ENCODE assay signal across 25 cellular contexts in genomic region chr9:133276923-133277322, GRCh38. TPM values are rescaled to one million over a fixed set of nuclear protein-coding genes. Genes with fewer than 3 reads are reported as not detected.
DNase-seq lines count a peak whose midpoint lies in the region; ATAC-seq and TF ChIP-seq lines count a peak whose summit lies in the region.
"Had no signal": no experiment of that assay in that cellular context is flagged by ENCODE, and none has a peak within 500 bp of the region (broad histone marks: within the 10 kb centered on the region; RNA-seq: fewer than 3 reads in every experiment).

No MANE protein-coding gene starts in this region.

- H3K27me3 Mint-ChIP-seq in activated CD8-positive, alpha-beta memory T cell treated with anti-CD3 and anti-CD28 coated beads, Interleukin-2, amount 10 ng/mL, durations not matched to agents 7 days and 5 days = peaks cover 48% of the 10 kb centered on the region
- H3K27me3 Mint-ChIP-seq in osteocyte (ENCODE audit: unreplicated experiment) (peaks cover 60% of the 10 kb centered on the region), type B pancreatic cell (peaks cover 61% of the 10 kb centered on the region)

- no peak for TF ChIP-seq EP300 in esophagus muscularis mucosa (IDR thresholded peaks at IDR 0.05)

- no peaks in the 10 kb centered on the region for H3K36me3 Mint-ChIP-seq in activated CD8-positive, alpha-beta memory T cell treated with anti-CD3 and anti-CD28 coated beads, Interleukin-2, amount 10 ng/mL, durations not matched to agents 7 days and 5 days
- H3K36me3 Mint-ChIP-seq in osteocyte (ENCODE audit: unreplicated experiment) (no peaks in the 10 kb centered on the region), type B pancreatic cell (no peaks in the 10 kb centered on the region)
- H3K36me3 Mint-ChIP-seq: CD8-positive, alpha-beta memory T cell had no signal

- WGBS in esophagus muscularis mucosa = 89% methylated on average over 9 of the region's 9 CpGs

- H3K4me1 ChIP-seq in esophagus muscularis mucosa = peaks cover 0 to 13% (median 12%) of the 10 kb centered on the region in 4 donors
- H3K4me1 ChIP-seq: A549, BE2C had no signal

- H3K9me3 ChIP-seq in esophagus muscularis mucosa = no peaks in the 10 kb centered on the region
- H3K9me3 ChIP-seq: A549, BE2C had no signal

- no peaks in the 10 kb centered on the region for H3K9me3 Mint-ChIP-seq in activated CD8-positive, alpha-beta memory T cell treated with anti-CD3 and anti-CD28 coated beads, Interleukin-2, amount 10 ng/mL, durations not matched to agents 7 days and 5 days (ENCODE audit: low read depth)
- H3K9me3 Mint-ChIP-seq in osteocyte (ENCODE audit: unreplicated experiment) (no peaks in the 10 kb centered on the region), type B pancreatic cell (no peaks in the 10 kb centered on the region)
- H3K9me3 Mint-ChIP-seq: CD4-positive, alpha-beta T cell; CD8-positive, alpha-beta memory T cell had no signal

- H3K27me3 ChIP-seq in esophagus muscularis mucosa = peaks cover 0 to 77% (median 15%) of the 10 kb centered on the region in 4 donors

- H3K4me1 Mint-ChIP-seq in activated CD8-positive, alpha-beta memory T cell treated with anti-CD3 and anti-CD28 coated beads, Interleukin-2, amount 10 ng/mL, durations not matched to agents 7 days and 5 days = no peaks in the 10 kb centered on the region
- no peaks in the 10 kb centered on the region for H3K4me1 Mint-ChIP-seq in osteocyte (ENCODE audit: unreplicated experiment)
- peaks cover 7% of the 10 kb centered on the region for H3K4me1 Mint-ChIP-seq in type B pancreatic cell (ENCODE audit: unreplicated experiment)

- no peaks in the 10 kb centered on the region for H3K36me3 ChIP-seq in esophagus muscularis mucosa
- H3K36me3 ChIP-seq: BE2C had no signal

- CTCF ChIA-PET in activated CD8-positive, alpha-beta memory T cell treated with anti-CD3 and anti-CD28 coated beads, Interleukin-2, amount 10 ng/mL, durations not matched to agents 7 days and 5 days (lab: Charles Lee) = no interaction called here

- no peak for ATAC-seq in activated CD8-positive, alpha-beta memory T cell treated with anti-CD3 and anti-CD28 coated beads, Interleukin-2, amount 10 ng/mL, durations not matched to agents 7 days and 5 days
- no peak for ATAC-seq in GM21786 (IDR thresholded peaks at IDR 0.05; ENCODE audit: unreplicated experiment)
- ATAC-seq: GM12878, HCT116 had no signal

- DNase-seq in activated CD8-positive, alpha-beta memory T cell treated with anti-CD3 and anti-CD28 coated beads for 24 hours = peak; percentile 35
- no peak for DNase-seq in activated CD8-positive, alpha-beta memory T cell treated with anti-CD3 and anti-CD28 coated beads, Interleukin-2, amount 10 ng/mL, durations not matched to agents 7 days and 5 days
- DNase-seq in esophagus muscularis mucosa (ENCODE audit: extremely low spot score) = peak; percentile 26
- DNase-seq in osteocyte (ENCODE audit: extremely low spot score, unreplicated experiment) = peak; percentile 68
- DNase-seq in type B pancreatic cell (ENCODE audit: extremely low spot score, unreplicated experiment) = peak; percentile 54
- DNase-seq in NCI-H526 (lab: John Stamatoyannopoulos, UW) = no peak
- DNase-seq: 8988T; ACHN; AML-193; BE2C; CD4-positive, alpha-beta T cell; CD8-positive, alpha-beta memory T cell; DMS 273 treated with DMSO at 0.1 percent for 48 hours; DMS79; EL; GDM1; GM23248; H9 had no signal

- no peak for TF ChIP-seq POLR2A in esophagus muscularis mucosa (IDR thresholded peaks at IDR 0.05; ENCODE audit: low read depth)

- H3K27ac Mint-ChIP-seq in activated CD8-positive, alpha-beta memory T cell treated with anti-CD3 and anti-CD28 coated beads, Interleukin-2, amount 10 ng/mL, durations not matched to agents 7 days and 5 days = no peak overlapping the region
- H3K27ac Mint-ChIP-seq in osteocyte (ENCODE audit: unreplicated experiment) (no peak overlapping the region), type B pancreatic cell (no peak overlapping the region)
- H3K27ac Mint-ChIP-seq: CD14-positive monocyte; CD4-positive, alpha-beta T cell; H9 had no signal

- TF ChIP-seq CTCF in esophagus muscularis mucosa (IDR thresholded peaks at IDR 0.05) = no peak
- TF ChIP-seq CTCF in osteocyte (IDR thresholded peaks at IDR 0.05) = no peak
- TF ChIP-seq CTCF in type B pancreatic cell (conservative IDR thresholded peaks at IDR 0.05) = no peak

- no peak overlapping the region for H3K4me3 Mint-ChIP-seq in activated CD8-positive, alpha-beta memory T cell treated with anti-CD3 and anti-CD28 coated beads, Interleukin-2, amount 10 ng/mL, durations not matched to agents 7 days and 5 days
- H3K4me3 Mint-ChIP-seq in osteocyte (ENCODE audit: unreplicated experiment) (no peak overlapping the region), type B pancreatic cell (no peak overlapping the region)
- H3K4me3 Mint-ChIP-seq: CD8-positive, alpha-beta memory T cell had no signal

- no peak overlapping the region for H3K4me3 ChIP-seq in esophagus muscularis mucosa
- H3K4me3 ChIP-seq: A549; BLaER1 treated with 17β-estradiol and CSF1 and Interleukin-3, amounts not matched to agents 10 nM and 100 nM; GM12878; GM23248 had no signal

- intact Hi-C loops in esophagus muscularis mucosa (cut with DNase I) = no loop called here

- no peak overlapping the region for H3K27ac ChIP-seq in esophagus muscularis mucosa (replicated peaks in 1 of 4)
- H3K27ac ChIP-seq: A549; BLaER1 treated with 17β-estradiol and CSF1 and Interleukin-3, amounts not matched to agents 10 nM and 100 nM; GM23248 had no signal

RNA-seq across cellular contexts. Expression of gene ABO, which starts 1.9 kb away (rescaled TPM):
- not detected for total RNA-seq in activated CD8-positive, alpha-beta memory T cell treated with anti-CD3 and anti-CD28 coated beads, Interleukin-2, amount 10 ng/mL, durations not matched to agents 7 days and 5 days
- total RNA-seq in esophagus muscularis mucosa = 1 to 10 TPM in 2 of 4 donors, under 1 TPM in 2; 0.33 to 3.8 (median 1.2) TPM
- not detected in 2 replicates for total RNA-seq in osteocyte
- total RNA-seq in type B pancreatic cell (ENCODE audit: low replicate concordance) = 3.7 and 5.6 TPM in 2 replicates
- total RNA-seq: CD8-positive, alpha-beta memory T cell; GM12878; GM23248; H1 had no signal

RNA-seq across cellular contexts. Expression of gene SURF6, which starts 59.1 kb away (rescaled TPM):
- total RNA-seq in activated CD8-positive, alpha-beta memory T cell treated with anti-CD3 and anti-CD28 coated beads, Interleukin-2, amount 10 ng/mL, durations not matched to agents 7 days and 5 days = 10 to 100 TPM; 12.9 to 16.5 TPM
- total RNA-seq in esophagus muscularis mucosa (10 to 100 TPM; 15.0 to 36.2 (median 27.5) TPM), osteocyte (16.0 and 19.8 TPM in 2 replicates), type B pancreatic cell (ENCODE audit: low replicate concordance) (24.9 and 26.5 TPM in 2 replicates)

Comparison
In these comparisons a context has a peak if more than half of its experiments do, and no peak if none do; other contexts are left out.
1. DNase-seq: peak in activated CD8-positive, alpha-beta memory T cell treated with anti-CD3 and anti-CD28 coated beads for 24 hours (single experiment), esophagus muscularis mucosa (single experiment), osteocyte (single experiment) and type B pancreatic cell (single experiment); none in activated CD8-positive, alpha-beta memory T cell treated with anti-CD3 and anti-CD28 coated beads, Interleukin-2, amount 10 ng/mL, durations not matched to agents 7 days and 5 days (single experiment) and NCI-H526 (0 of 2).